ENCODE assay signal across 26 cellular contexts in genomic region chr5:79876510-79876909, GRCh38.
"Had no signal": no experiment of that assay in that cellular context is flagged by ENCODE, and none has a peak within 500 bp of the region (broad histone marks: within the 10 kb centered on the region; RNA-seq: fewer than 3 reads in every experiment).

No MANE protein-coding gene starts in this region.

- ATAC-seq: activated CD8-positive, alpha-beta T cell treated with anti-CD3 and anti-CD28 coated beads for 36 hours; activated naive CD8-positive, alpha-beta T cell treated with anti-CD3 and anti-CD28 coated beads, Interleukin-2, amount 50 U/mL, for 24 hours; left lobe of liver; psoas muscle; right cardiac atrium; stimulated activated effector memory CD8-positive, alpha-beta T cell treated with anti-CD3 and anti-CD28 coated beads, Interleukin-12 subunit alpha, Interleukin-12 subunit beta, amount 100 ng/mL, for 72 hours; T-cell had no signal

- DNase-seq: activated B cell treated with CpG ODN at 0.5 μM for 24 hours; activated CD4-positive, alpha-beta T cell treated with anti-CD3 and anti-CD28 coated beads, Interleukin-2, amount 10 ng/mL, durations not matched to agents 24 days and 14 days; activated CD8-positive, alpha-beta T cell treated with anti-CD3 and anti-CD28 coated beads for 36 hours; activated naive CD4-positive, alpha-beta T cell treated with anti-CD3 and anti-CD28 coated beads, Interleukin-2, amount 10 ng/mL, durations not matched to agents 7 days and 5 days; activated naive CD8-positive, alpha-beta T cell treated with anti-CD3 and anti-CD28 coated beads, Interleukin-2, amount 50 U/mL, for 24 hours; activated T-cell treated with anti-CD3 and anti-CD28 coated beads, Interleukin-2, amount 50 U/mL, for 1 hour; aorta; dermis blood vessel endothelial cell; effector memory CD4-positive, alpha-beta T cell; esophagus squamous epithelium; foreskin melanocyte; glutamatergic neuron; hippocampal formation; islet precursor cell; nephron progenitor cell; nucleus accumbens; psoas muscle; right cardiac atrium; small intestine; stimulated activated CD4-positive, alpha-beta T cell treated with anti-CD3 and anti-CD28 coated beads, Interleukin-4, amount 100 ng/mL, for 24 hours; stomach; T-cell; trophoblast cell had no signal

- H3K27me3 ChIP-seq: esophagus squamous epithelium, vagina had no signal

- H3K4me3 ChIP-seq: esophagus squamous epithelium, psoas muscle, stomach, vagina had no signal

- H3K36me3 ChIP-seq: esophagus squamous epithelium, stomach, vagina had no signal

- H3K9me3 ChIP-seq: esophagus squamous epithelium, psoas muscle, stomach, vagina had no signal

- H3K27ac ChIP-seq: esophagus squamous epithelium, psoas muscle, stomach, vagina had no signal

- H3K4me1 ChIP-seq: esophagus squamous epithelium, psoas muscle, stomach, vagina had no signal
